8 cellular contexts compared by ENCODE assay signal in genomic region chr22:21866821-21867527, GRCh38. TPM values are rescaled to one million over a fixed set of nuclear protein-coding genes. Genes with fewer than 3 reads are reported as not detected.
DNase-seq lines count a peak whose midpoint lies in the region; ATAC-seq and TF ChIP-seq lines count a peak whose summit lies in the region.

No MANE protein-coding gene starts in this region.

- H3K36me3 ChIP-seq in HEK293 (ENCODE audit: control insufficient read depth in 2 of 2, insufficient read depth in 1 of 2, low read length in 2 of 2) (no peaks in the 10 kb centered on the region), OCI-LY7 (ENCODE audit: insufficient read depth, low read length) (peaks cover 14% of the 10 kb centered on the region; the same call in 1 of the 2 replicates), ascending aorta (no peaks in the 10 kb centered on the region), iPS-20b (ENCODE audit: insufficient read depth, low read depth, low read length) (no peaks in the 10 kb centered on the region)

- H3K27me3 ChIP-seq in ascending aorta (no peaks in the 10 kb centered on the region), iPS-20b (ENCODE audit: insufficient read depth, low read length) (no peaks in the 10 kb centered on the region)

- no peak overlapping the region; the same call in 1 of the 2 replicates for H2AFZ ChIP-seq in OCI-LY7 (ENCODE audit: low read length)

- ATAC-seq in GM21390 (IDR thresholded peaks at IDR 0.05; ENCODE audit: unreplicated experiment) = no peak

- TF ChIP-seq CTCF in HEK293 (tag by site-specific recombination; IDR thresholded peaks at IDR 0.05) (no peak), OCI-LY7 (conservative IDR thresholded peaks at IDR 0.05; ENCODE audit: low read length) (0 out of 2 replicates have a peak, but pooled peaks have one; percentile 12), ascending aorta (IDR thresholded peaks at IDR 0.05) (peak in 1 of 3 experiments; percentile 13)

- peak; percentile 55 for DNase-seq in ELR (ENCODE audit: low read depth)
- peak; percentile 43 for DNase-seq in OCI-LY7 (ENCODE audit: low spot score)
- DNase-seq in ascending aorta (ENCODE audit: low spot score in 2 of 2) = peak in 1 of 2 donors; percentile 67
- peak; percentile 29 for DNase-seq in stimulated activated CD4-positive, alpha-beta T cell treated with anti-CD3 and anti-CD28 coated beads, Interleukin-12 subunit alpha, Interleukin-12 subunit beta, amount 100 ng/mL, for 4 hours
- DNase-seq in SK-N-DZ (ENCODE audit: low spot score) = no peak

- H3K79me2 ChIP-seq in OCI-LY7 (ENCODE audit: insufficient read depth, low read depth, low read length) = peaks cover 51% of the 10 kb centered on the region

- intact Hi-C loops in OCI-LY7 (cut with micrococcal nuclease; ENCODE audit: unreplicated experiment) (loop anchor here (2.0 to 5.0 kb wide), 3 partner anchors 85 to 945 kb away; partner anchors contain the start of gene YPEL1), ascending aorta (cut with DNase I) (loop anchor here (1.0 to 5.0 kb wide), 4 partner anchors 17 to 130 kb away; partner anchors contain the start of gene YPEL1)

- peak overlapping the region; percentile 86 for H3K27ac ChIP-seq in HEK293 (ENCODE audit: extremely low read depth, low read depth, low read length)
- H3K27ac ChIP-seq in OCI-LY7 (ENCODE audit: low read depth, low read length, poor library complexity, severe bottlenecking) = peak overlapping the region; percentile 71
- H3K27ac ChIP-seq in ascending aorta = peak overlapping the region; percentile 87 to 91
- H3K27ac ChIP-seq in iPS-20b (ENCODE audit: low read length) = no peak overlapping the region

- H3K9ac ChIP-seq in iPS-20b (ENCODE audit: low read depth, low read length) = peak overlapping the region; percentile 80; the same call in 1 of the 2 replicates

- H3K4me1 ChIP-seq in HEK293 (ENCODE audit: control insufficient read depth, insufficient read depth, low read length) = no peaks in the 10 kb centered on the region
- peaks cover 32% of the 10 kb centered on the region for H3K4me1 ChIP-seq in OCI-LY7 (ENCODE audit: insufficient read depth, low read length, poor library complexity, severe bottlenecking)
- peaks cover 3 to 24% of the 10 kb centered on the region in 2 donors for H3K4me1 ChIP-seq in ascending aorta
- peaks cover 21% of the 10 kb centered on the region; the same call in 1 of the 2 replicates for H3K4me1 ChIP-seq in iPS-20b (ENCODE audit: insufficient read depth, low read length)

- H3K4me3 ChIP-seq in HEK293 (ENCODE audit: low read depth, low read length) (peak overlapping the region; percentile 69), OCI-LY7 (ENCODE audit: low read depth, low read length, poor library complexity, severe bottlenecking) (peak overlapping the region; percentile 99), ascending aorta (peak overlapping the region; percentile 89 to 93), iPS-20b (ENCODE audit: low read length) (peak overlapping the region; percentile 97)

- BruUV-seq in OCI-LY7 (replicated peaks; lab: Mats Ljungman, UMichigan) = no TSS peak

- H3K9me3 ChIP-seq in HEK293 (ENCODE audit: control insufficient read depth, insufficient read depth, low read depth, low read length) = no peaks in the 10 kb centered on the region
- H3K9me3 ChIP-seq in OCI-LY7 (ENCODE audit: low read length) = no peaks in the 10 kb centered on the region
- no peaks in the 10 kb centered on the region for H3K9me3 ChIP-seq in ascending aorta
- H3K9me3 ChIP-seq in iPS-20b (ENCODE audit: insufficient read depth, low read depth, low read length) = no peaks in the 10 kb centered on the region

- peaks cover 30% of the 10 kb centered on the region for H4K20me1 ChIP-seq in OCI-LY7 (ENCODE audit: insufficient read depth, low read length)

- H3K9me2 ChIP-seq in OCI-LY7 (ENCODE audit: insufficient read depth, low read length) = no peaks in the 10 kb centered on the region

- CTCF ChIA-PET in HEK293 (lab: Yijun Ruan, JAX) (interaction anchor here (0.6 to 1.0 kb wide), 2 partner anchors 13 to 30 kb away, joined by 3 read pairs; no protein-coding TSS in a partner anchor), OCI-LY7 (lab: Charles Lee; ENCODE audit: unreplicated experiment) (interaction anchor here (0.6 kb wide), 1 partner anchor 10 kb away, joined by 5 read pairs; no protein-coding TSS in a partner anchor)

- POLR2A ChIA-PET in HEK293 (lab: Yijun Ruan, JAX) (interaction anchor here (0.6 to 2.0 kb wide), 7 partner anchors 11 to 104 kb away, joined by 3 to 6 read pairs (median 3); no protein-coding TSS in a partner anchor), OCI-LY7 (lab: Charles Lee) (interaction anchor here (0.5 to 1.0 kb wide), 5 partner anchors 82 to 161 kb away, joined by 3 to 4 read pairs (median 3); no protein-coding TSS in a partner anchor)

- peak overlapping the region; percentile 84 for H3K4me2 ChIP-seq in OCI-LY7 (ENCODE audit: low read length)

TF ChIP-seq in HEK293, 187 proteins besides CTCF, POLR2A, EP300 and RAD21 (continues in another document):
- TF ChIP-seq ZNF677 (tag by site-specific recombination; IDR thresholded peaks at IDR 0.05) (no peak), ZBTB20 (tag by site-specific recombination; IDR thresholded peaks at IDR 0.05) (peak; percentile 82), YY2 (tag by site-specific recombination; IDR thresholded peaks at IDR 0.05) (no peak), ZNF624 (tag by site-specific recombination; IDR thresholded peaks at IDR 0.05) (no peak), ZNF37A (tag by site-specific recombination; IDR thresholded peaks at IDR 0.05) (no peak), ZEB2 (tag by site-specific recombination; IDR thresholded peaks at IDR 0.05) (peak; percentile 37; the same call in 1 of the 2 replicates), ZNF16 (tag by site-specific recombination; IDR thresholded peaks at IDR 0.05; ENCODE audit: low read depth) (no peak), ZFP41 (tag by site-specific recombination; IDR thresholded peaks at IDR 0.05; ENCODE audit: borderline replicate concordance) (no peak), ZSCAN16 (tag by site-specific recombination; IDR thresholded peaks at IDR 0.05) (peak; percentile 97), MEIS1 (CRISPR knock-in tag; IDR thresholded peaks at IDR 0.05; ENCODE audit: borderline replicate concordance) (0 out of 2 replicates have a peak, but pooled peaks have one; percentile 52), ZSCAN23 (tag by site-specific recombination; IDR thresholded peaks at IDR 0.05) (no peak), ZNF544 (tag by site-specific recombination; IDR thresholded peaks at IDR 0.05) (no peak), ZNF239 (tag by site-specific recombination; IDR thresholded peaks at IDR 0.05) (no peak), KLF16 (tag by site-specific recombination; IDR thresholded peaks at IDR 0.05) (0 out of 2 replicates have a peak, but pooled peaks have one; percentile 27), ZBTB17 (tag by site-specific recombination; IDR thresholded peaks at IDR 0.05) (peak; percentile 82), ZNF335 (tag by site-specific recombination; conservative IDR thresholded peaks at IDR 0.05) (peak; percentile 51), YY1 (tag by site-specific recombination; IDR thresholded peaks at IDR 0.05) (no peak), ZNF10 (tag by site-specific recombination; IDR thresholded peaks at IDR 0.05) (no peak)
- TF ChIP-seq, protein P1, sequence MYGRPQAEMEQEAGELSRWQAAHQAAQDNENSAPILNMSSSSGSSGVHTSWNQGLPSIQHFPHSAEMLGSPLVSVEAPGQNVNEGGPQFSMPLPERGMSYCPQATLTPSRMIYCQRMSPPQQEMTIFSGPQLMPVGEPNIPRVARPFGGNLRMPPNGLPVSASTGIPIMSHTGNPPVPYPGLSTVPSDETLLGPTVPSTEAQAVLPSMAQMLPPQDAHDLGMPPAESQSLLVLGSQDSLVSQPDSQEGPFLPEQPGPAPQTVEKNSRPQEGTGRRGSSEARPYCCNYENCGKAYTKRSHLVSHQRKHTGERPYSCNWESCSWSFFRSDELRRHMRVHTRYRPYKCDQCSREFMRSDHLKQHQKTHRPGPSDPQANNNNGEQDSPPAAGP (tag by site-specific recombination; IDR thresholded peaks at IDR 0.05) = no peak
- TF ChIP-seq, protein P2, sequence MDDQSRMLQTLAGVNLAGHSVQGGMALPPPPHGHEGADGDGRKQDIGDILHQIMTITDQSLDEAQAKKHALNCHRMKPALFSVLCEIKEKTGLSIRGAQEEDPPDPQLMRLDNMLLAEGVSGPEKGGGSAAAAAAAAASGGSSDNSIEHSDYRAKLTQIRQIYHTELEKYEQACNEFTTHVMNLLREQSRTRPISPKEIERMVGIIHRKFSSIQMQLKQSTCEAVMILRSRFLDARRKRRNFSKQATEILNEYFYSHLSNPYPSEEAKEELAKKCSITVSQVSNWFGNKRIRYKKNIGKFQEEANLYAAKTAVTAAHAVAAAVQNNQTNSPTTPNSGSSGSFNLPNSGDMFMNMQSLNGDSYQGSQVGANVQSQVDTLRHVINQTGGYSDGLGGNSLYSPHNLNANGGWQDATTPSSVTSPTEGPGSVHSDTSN (CRISPR knock-in tag; IDR thresholded peaks at IDR 0.05) = no peak
- TF ChIP-seq, protein P3, sequence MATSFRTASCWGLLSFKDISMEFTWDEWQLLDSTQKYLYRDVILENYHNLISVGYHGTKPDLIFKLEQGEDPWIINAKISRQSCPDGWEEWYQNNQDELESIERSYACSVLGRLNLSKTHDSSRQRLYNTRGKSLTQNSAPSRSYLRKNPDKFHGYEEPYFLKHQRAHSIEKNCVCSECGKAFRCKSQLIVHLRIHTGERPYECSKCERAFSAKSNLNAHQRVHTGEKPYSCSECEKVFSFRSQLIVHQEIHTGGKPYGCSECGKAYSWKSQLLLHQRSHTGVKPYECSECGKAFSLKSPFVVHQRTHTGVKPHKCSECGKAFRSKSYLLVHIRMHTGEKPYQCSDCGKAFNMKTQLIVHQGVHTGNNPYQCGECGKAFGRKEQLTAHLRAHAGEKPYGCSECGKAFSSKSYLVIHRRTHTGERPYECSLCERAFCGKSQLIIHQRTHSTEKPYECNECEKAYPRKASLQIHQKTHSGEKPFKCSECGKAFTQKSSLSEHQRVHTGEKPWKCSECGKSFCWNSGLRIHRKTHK (tag by site-specific recombination; IDR thresholded peaks at IDR 0.05) = no peak

RNA-seq across cellular contexts. Expression of gene MAPK1, which starts 0.5 kb away (rescaled TPM):
- total RNA-seq in OCI-LY7 (2014; rRNA removed; shearing (Covaris generic)) = 28.9 and 39.6 TPM in 2 replicates
- total RNA-seq in OCI-LY7 (2022) (75.4 and 79.8 TPM in 2 replicates), ascending aorta (43.3 TPM)
- polyA plus RNA-seq in SK-N-DZ (2014; cell fraction: cytosol; rRNA removed) = 19.2 and 25.2 TPM in 2 replicates
- 16.5 and 17.8 TPM in 2 replicates for polyA plus RNA-seq in SK-N-DZ (2014; cell fraction: nucleus; rRNA removed)
